ENCODE assay signal across 12 cellular contexts in genomic region chr1:113963281-113963906, GRCh38. TPM values are rescaled to one million over a fixed set of nuclear protein-coding genes. Genes with fewer than 3 reads are reported as not detected.
DNase-seq lines count a peak whose midpoint lies in the region; ATAC-seq and TF ChIP-seq lines count a peak whose summit lies in the region.
"Had no signal": no experiment of that assay in that cellular context is flagged by ENCODE, and none has a peak within 500 bp of the region (broad histone marks: within the 10 kb centered on the region; RNA-seq: fewer than 3 reads in every experiment).

No MANE protein-coding gene starts in this region.

- no peaks in the 10 kb centered on the region for H3K9me2 ChIP-seq in GM23248 (ENCODE audit: insufficient read depth)

- TF ChIP-seq CTCF in AG10803 (conservative IDR thresholded peaks at IDR 0.05; ENCODE audit: low read length) (peak; percentile 32), fibroblast of villous mesenchyme (IDR thresholded peaks at IDR 0.05; ENCODE audit: insufficient read depth, low read depth, low read length) (peak; percentile 30)

- H3K4me1 ChIP-seq in GM23248 (ENCODE audit: insufficient read depth) = peaks cover 5% of the 10 kb centered on the region; the same call in 1 of the 2 replicates

- DNase-seq in AG10803 (ENCODE audit: low read depth) (peak; percentile 23), GM23248 (peak; percentile 24), fibroblast of villous mesenchyme (ENCODE audit: low read depth) (no peak), AG20443 (ENCODE audit: low spot score) (no peak)
- no peak for DNase-seq in activated T-helper 2 cell treated with anti-CD3 and anti-CD28 coated beads, Interferon-gamma antibody, Interleukin-2, Interleukin-4, amounts not matched to agents 10 μg/mL and 5 μg/mL and 100 μg/mL, durations not matched to agents 14 hours and 24 hours and 36 hours (ENCODE audit: low spot score)
- DNase-seq: activated CD4-positive, alpha-beta T cell treated with anti-CD3 and anti-CD28 coated beads, Interleukin-2, amount 50 U/mL, for 48 hours; activated naive CD8-positive, alpha-beta T cell treated with anti-CD3 and anti-CD28 coated beads, Interleukin-2, amount 10 ng/mL, durations not matched to agents 7 days and 5 days; NCI-H2029 treated with DMSO at 0.1 percent for 48 hours had no signal

- no peaks in the 10 kb centered on the region for H3K9me3 Mint-ChIP-seq in activated T-helper 2 cell treated with anti-CD3 and anti-CD28 coated beads, Interferon-gamma antibody, Interleukin-2, Interleukin-4, amounts not matched to agents 10 μg/mL and 5 μg/mL and 100 μg/mL, durations not matched to agents 14 hours and 24 hours and 36 hours
- H3K9me3 Mint-ChIP-seq: activated naive CD8-positive, alpha-beta T cell treated with anti-CD3 and anti-CD28 coated beads, Interleukin-2, amount 10 ng/mL, durations not matched to agents 7 days and 5 days had no signal

- H3K9ac ChIP-seq in GM23248 = no peak overlapping the region
- H3K9ac ChIP-seq: KMS-11 had no signal

- no peaks in the 10 kb centered on the region for H3K27me3 Mint-ChIP-seq in activated T-helper 2 cell treated with anti-CD3 and anti-CD28 coated beads, Interferon-gamma antibody, Interleukin-2, Interleukin-4, amounts not matched to agents 10 μg/mL and 5 μg/mL and 100 μg/mL, durations not matched to agents 14 hours and 24 hours and 36 hours (ENCODE audit: low read depth)
- H3K27me3 Mint-ChIP-seq: activated naive CD8-positive, alpha-beta T cell treated with anti-CD3 and anti-CD28 coated beads, Interleukin-2, amount 10 ng/mL, durations not matched to agents 7 days and 5 days had no signal

- H3K4me3 Mint-ChIP-seq in activated T-helper 2 cell treated with anti-CD3 and anti-CD28 coated beads, Interferon-gamma antibody, Interleukin-2, Interleukin-4, amounts not matched to agents 10 μg/mL and 5 μg/mL and 100 μg/mL, durations not matched to agents 14 hours and 24 hours and 36 hours (ENCODE audit: low read depth) = no peak overlapping the region
- H3K4me3 Mint-ChIP-seq: activated naive CD8-positive, alpha-beta T cell treated with anti-CD3 and anti-CD28 coated beads, Interleukin-2, amount 10 ng/mL, durations not matched to agents 7 days and 5 days had no signal

- H3K36me3 ChIP-seq in GM23248 (ENCODE audit: low read depth) = peaks cover 42% of the 10 kb centered on the region

- peaks cover 9% of the 10 kb centered on the region for H3K4me1 Mint-ChIP-seq in activated T-helper 2 cell treated with anti-CD3 and anti-CD28 coated beads, Interferon-gamma antibody, Interleukin-2, Interleukin-4, amounts not matched to agents 10 μg/mL and 5 μg/mL and 100 μg/mL, durations not matched to agents 14 hours and 24 hours and 36 hours (ENCODE audit: low read depth)

- no peaks in the 10 kb centered on the region for H3F3A ChIP-seq in GM23248 (ENCODE audit: insufficient read depth)

- in situ Hi-C loops in GM23248 (cut with MboI) = no loop called here

- no peak overlapping the region for H2AFZ ChIP-seq in GM23248

- H3K27ac Mint-ChIP-seq in activated T-helper 2 cell treated with anti-CD3 and anti-CD28 coated beads, Interferon-gamma antibody, Interleukin-2, Interleukin-4, amounts not matched to agents 10 μg/mL and 5 μg/mL and 100 μg/mL, durations not matched to agents 14 hours and 24 hours and 36 hours = peak overlapping the region; percentile 21
- H3K27ac Mint-ChIP-seq: activated naive CD8-positive, alpha-beta T cell treated with anti-CD3 and anti-CD28 coated beads, Interleukin-2, amount 10 ng/mL, durations not matched to agents 7 days and 5 days had no signal

- intact Hi-C loops in activated T-helper 2 cell treated with anti-CD3 and anti-CD28 coated beads, Interferon-gamma antibody, Interleukin-2, Interleukin-4, amounts not matched to agents 10 μg/mL and 5 μg/mL and 100 μg/mL, durations not matched to agents 14 hours and 24 hours and 36 hours (cut with micrococcal nuclease) = no loop called here

- no peaks in the 10 kb centered on the region for H3K27me3 ChIP-seq in GM23248 (replicated peaks; ENCODE audit: insufficient read depth)

- no peak for ATAC-seq in HG02798 (IDR thresholded peaks at IDR 0.05; ENCODE audit: poor library complexity, unreplicated experiment)
- no peak for ATAC-seq in GM18868 (IDR thresholded peaks at IDR 0.05; ENCODE audit: unreplicated experiment)
- ATAC-seq in HG03457 (IDR thresholded peaks at IDR 0.05; ENCODE audit: unreplicated experiment) = no peak

- WGBS in GM23248 (ENCODE audit: low coverage in 1 of 2, low lambda C conversion rate in 2 of 2, missing lambda C conversion rate in 2 of 2), 2 experiments = 96 to 98% methylated on average over 12 of the region's 12 CpGs

- H3K79me2 ChIP-seq in GM23248 (ENCODE audit: insufficient read depth) = peaks cover 3% of the 10 kb centered on the region; the same call in 1 of the 2 replicates

- H3K4me2 ChIP-seq in GM23248 (ENCODE audit: unreplicated experiment) = no peak overlapping the region
- H3K4me2 ChIP-seq: KMS-11 had no signal

- no peak overlapping the region for H3K27ac ChIP-seq in GM23248
- H3K27ac ChIP-seq: KMS-11 had no signal

- H3K4me3 ChIP-seq in AG10803 (ENCODE audit: low read length) (no peak overlapping the region), GM23248 (no peak overlapping the region), fibroblast of villous mesenchyme (ENCODE audit: low read depth, low read length) (no peak overlapping the region)

- no peaks in the 10 kb centered on the region for H3K9me3 ChIP-seq in GM23248 (ENCODE audit: low read depth)

- peaks cover 83% of the 10 kb centered on the region for H3K36me3 Mint-ChIP-seq in activated T-helper 2 cell treated with anti-CD3 and anti-CD28 coated beads, Interferon-gamma antibody, Interleukin-2, Interleukin-4, amounts not matched to agents 10 μg/mL and 5 μg/mL and 100 μg/mL, durations not matched to agents 14 hours and 24 hours and 36 hours (ENCODE audit: low read depth)

- no peaks in the 10 kb centered on the region for H4K20me1 ChIP-seq in GM23248 (ENCODE audit: insufficient read depth)

RNA-seq across cellular contexts. Expression of gene OLFML3, which starts 15.9 kb away (rescaled TPM):
- total RNA-seq in GM23248 (2014; rRNA removed; shearing (Covaris generic)) = 156 and 168 TPM in 2 replicates
- 141 and 149 TPM in 2 replicates for polyA plus RNA-seq in GM23248 (2016; fragmentation: Nextera tagmentation; extraction: Ambion mirVana)
- 0.11 and 0.18 TPM in 2 replicates for total RNA-seq in activated T-helper 2 cell treated with anti-CD3 and anti-CD28 coated beads, Interferon-gamma antibody, Interleukin-2, Interleukin-4, amounts not matched to agents 10 μg/mL and 5 μg/mL and 100 μg/mL, durations not matched to agents 14 hours and 24 hours and 36 hours
- 107 and 134 TPM in 2 replicates for total RNA-seq in fibroblast of villous mesenchyme

RNA-seq across cellular contexts. Expression of gene HIPK1, which starts 34.3 kb away (rescaled TPM):
- total RNA-seq in GM23248 (2014; rRNA removed; shearing (Covaris generic)) = 23.6 and 26.2 TPM in 2 replicates
- polyA plus RNA-seq in GM23248 (2016; fragmentation: Nextera tagmentation; extraction: Ambion mirVana) = 6.1 and 7.6 TPM in 2 replicates
- 108 and 111 TPM in 2 replicates for total RNA-seq in activated T-helper 2 cell treated with anti-CD3 and anti-CD28 coated beads, Interferon-gamma antibody, Interleukin-2, Interleukin-4, amounts not matched to agents 10 μg/mL and 5 μg/mL and 100 μg/mL, durations not matched to agents 14 hours and 24 hours and 36 hours
- 17.4 and 32.4 TPM in 2 replicates for total RNA-seq in fibroblast of villous mesenchyme

RNA-seq across cellular contexts. Expression of gene DCLRE1B, which starts 58.3 kb away (rescaled TPM):
- 4.3 and 6.9 TPM in 2 replicates for total RNA-seq in GM23248 (2014; rRNA removed; shearing (Covaris generic))
- polyA plus RNA-seq in GM23248 (2016; fragmentation: Nextera tagmentation; extraction: Ambion mirVana) = 6.5 and 7.2 TPM in 2 replicates
- total RNA-seq in activated T-helper 2 cell treated with anti-CD3 and anti-CD28 coated beads, Interferon-gamma antibody, Interleukin-2, Interleukin-4, amounts not matched to agents 10 μg/mL and 5 μg/mL and 100 μg/mL, durations not matched to agents 14 hours and 24 hours and 36 hours = 18.8 and 20.8 TPM in 2 replicates
- total RNA-seq in fibroblast of villous mesenchyme = 4.2 and 4.7 TPM in 2 replicates

RNA-seq across cellular contexts. Expression of gene AP4B1, which starts 58.8 kb away (rescaled TPM):
- total RNA-seq in GM23248 (2014; rRNA removed; shearing (Covaris generic)) = 12.9 and 16.1 TPM in 2 replicates
- 9.9 and 11.8 TPM in 2 replicates for polyA plus RNA-seq in GM23248 (2016; fragmentation: Nextera tagmentation; extraction: Ambion mirVana)
- 42.0 and 45.9 TPM in 2 replicates for total RNA-seq in activated T-helper 2 cell treated with anti-CD3 and anti-CD28 coated beads, Interferon-gamma antibody, Interleukin-2, Interleukin-4, amounts not matched to agents 10 μg/mL and 5 μg/mL and 100 μg/mL, durations not matched to agents 14 hours and 24 hours and 36 hours
- 12.9 and 19.4 TPM in 2 replicates for total RNA-seq in fibroblast of villous mesenchyme

Comparison
In these comparisons a context has a peak if more than half of its experiments do, and no peak if none do; other contexts are left out.
1. DNase-seq: peak in AG10803 (single experiment) and GM23248 (single experiment); none in activated T-helper 2 cell treated with anti-CD3 and anti-CD28 coated beads, Interferon-gamma antibody, Interleukin-2, Interleukin-4, amounts not matched to agents 10 μg/mL and 5 μg/mL and 100 μg/mL, durations not matched to agents 14 hours and 24 hours and 36 hours (single experiment), fibroblast of villous mesenchyme (single experiment) and AG20443 (single experiment).
2. RNA of gene OLFML3, which starts 15.9 kb away (total RNA-seq): 156 to 168 TPM in GM23248 and 107 to 134 TPM in fibroblast of villous mesenchyme; 0.11 to 0.18 TPM in activated T-helper 2 cell treated with anti-CD3 and anti-CD28 coated beads, Interferon-gamma antibody, Interleukin-2, Interleukin-4, amounts not matched to agents 10 μg/mL and 5 μg/mL and 100 μg/mL, durations not matched to agents 14 hours and 24 hours and 36 hours; every median in the first group is over 10 times any median in the second.